Comparison of ENCODE assay signal across 17 cellular contexts in the genomic region with DNA sequence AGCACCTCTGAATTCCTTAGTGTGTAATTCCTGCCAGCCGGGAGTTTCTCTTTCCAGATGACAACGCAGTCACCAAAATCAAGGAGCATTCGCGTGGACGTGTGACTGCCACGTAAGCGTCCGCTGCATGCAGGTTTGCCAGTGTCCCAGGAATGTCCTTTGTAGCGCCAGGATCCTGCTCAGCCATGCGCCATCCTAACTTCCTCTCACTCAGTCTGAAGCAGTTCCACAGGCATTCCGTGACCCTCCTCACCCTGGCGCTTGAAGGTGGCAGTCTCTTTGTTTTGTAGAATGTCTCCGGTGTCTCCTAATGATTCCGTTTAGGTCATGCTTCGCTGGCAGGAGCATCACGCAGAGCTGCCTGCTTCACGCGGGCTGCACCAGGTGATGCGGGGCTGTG.
A peak's percentile ranks its signal among the peaks of the same experiment; 100 is the strongest.
DNase-seq lines count a peak whose midpoint lies in the region; ATAC-seq and TF ChIP-seq lines count a peak whose summit lies in the region.
"Had no signal": no experiment of that assay in that cellular context is flagged by ENCODE, and none has a peak within 500 bp of the region (broad histone marks: within the 10 kb centered on the region; RNA-seq: fewer than 3 reads in every experiment).

No MANE protein-coding gene starts in this region.

- H4K20me1 ChIP-seq in neural cell (ENCODE audit: insufficient read depth) = no peaks in the 10 kb centered on the region

- no peak for TF ChIP-seq POLR2A in suprapubic skin (IDR thresholded peaks at IDR 0.05)

- peak overlapping the region; percentile 60 for H3K27ac Mint-ChIP-seq in WTC11
- H3K27ac Mint-ChIP-seq: IgD-negative memory B cell had no signal

- DNase-seq in NCI-H2171 treated with DMSO at 0.1 percent for 48 hours (lab: John Stamatoyannopoulos, UW) (peak; percentile 16), NCI-H2171 (lab: John Stamatoyannopoulos, UW) (no peak), DMS53 (lab: John Stamatoyannopoulos, UW) (peak; percentile 85), WTC11 (ENCODE audit: low spot score) (no peak), suprapubic skin (ENCODE audit: low spot score in 2 of 2) (no peak), NCI-H524 treated with DMSO at 0.1 percent for 48 hours (lab: John Stamatoyannopoulos, UW) (no peak)
- DNase-seq: DMS 273 treated with DMSO at 0.1 percent for 48 hours, H7, NCI-H1417 treated with DMSO at 0.1 percent for 48 hours, NCI-H2081, NCI-H446 treated with DMSO at 0.1 percent for 48 hours, RPMI8226, SJCRH30 had no signal

- ATAC-seq in WTC11 (no peak), HG03175 (IDR thresholded peaks at IDR 0.05; ENCODE audit: unreplicated experiment) (no peak)

- no peak overlapping the region for H3K4me3 ChIP-seq in neural cell (ENCODE audit: low read length)
- no peak overlapping the region for H3K4me3 ChIP-seq in suprapubic skin
- H3K4me3 ChIP-seq: BLaER1 treated with 17β-estradiol and CSF1 and Interleukin-3, amounts not matched to agents 10 nM and 100 nM; SJCRH30 had no signal

- H3K36me3 Mint-ChIP-seq in WTC11 = no peaks in the 10 kb centered on the region

- H3K27ac ChIP-seq in neural cell (ENCODE audit: low read length) (no peak overlapping the region), suprapubic skin (no peak overlapping the region)
- H3K27ac ChIP-seq: BLaER1 treated with 17β-estradiol and CSF1 and Interleukin-3, amounts not matched to agents 10 nM and 100 nM; SJCRH30 had no signal

- H3F3A ChIP-seq in neural cell (ENCODE audit: insufficient read depth, low read length, poor library complexity, severe bottlenecking) = no peaks in the 10 kb centered on the region

- WGBS in suprapubic skin = 95% methylated on average over 16 of the region's 19 CpGs

- H3K36me3 ChIP-seq in neural cell (ENCODE audit: insufficient read depth, low read length) (no peaks in the 10 kb centered on the region), suprapubic skin (no peaks in the 10 kb centered on the region)

- H3K9me3 ChIP-seq in neural cell (ENCODE audit: low read length) (no peaks in the 10 kb centered on the region), suprapubic skin (no peaks in the 10 kb centered on the region)
- H3K9me3 ChIP-seq: SJCRH30 had no signal

- no peaks in the 10 kb centered on the region for H3K27me3 Mint-ChIP-seq in WTC11 (ENCODE audit: low read depth)
- H3K27me3 Mint-ChIP-seq: IgD-negative memory B cell had no signal

- no peak overlapping the region for H2AFZ ChIP-seq in neural cell (ENCODE audit: low read depth, low read length)

- peaks cover 17% of the 10 kb centered on the region for H3K4me1 Mint-ChIP-seq in WTC11

- no peaks in the 10 kb centered on the region for H3K9me2 ChIP-seq in neural cell (ENCODE audit: insufficient read depth, low read length)

- H3K79me2 ChIP-seq in neural cell (replicated peaks; ENCODE audit: insufficient read depth, low read length) = no peaks in the 10 kb centered on the region

- no peaks in the 10 kb centered on the region for H3K27me3 ChIP-seq in neural cell (ENCODE audit: insufficient read depth, low read depth, low read length)
- H3K27me3 ChIP-seq in suprapubic skin = no peaks in the 10 kb centered on the region
- H3K27me3 ChIP-seq: BLaER1 treated with 17β-estradiol and CSF1 and Interleukin-3, amounts not matched to agents 10 nM and 100 nM; SJCRH30 had no signal

- no peak for TF ChIP-seq RAD21 in neural cell (conservative IDR thresholded peaks at IDR 0.05)

- CTCF ChIA-PET in WTC11 (lab: Charles Lee) = interaction anchor here (2.3 to 2.7 kb wide), 2 partner anchors 17 to 266 kb away, joined by 7 to 13 read pairs; no protein-coding TSS in a partner anchor

- H3K9ac ChIP-seq in neural cell (ENCODE audit: low read length) = no peak overlapping the region
- H3K9ac ChIP-seq: BLaER1 treated with 17β-estradiol and CSF1 and Interleukin-3, amounts not matched to agents 10 nM and 100 nM had no signal

- TF ChIP-seq EP300 in neural cell (conservative IDR thresholded peaks at IDR 0.05; ENCODE audit: poor library complexity, severe bottlenecking) (no peak), suprapubic skin (IDR thresholded peaks at IDR 0.05) (no peak)

- POLR2A ChIA-PET in WTC11 (lab: Charles Lee) = no interaction called here

- H3K4me3 Mint-ChIP-seq in WTC11 = no peak overlapping the region
- H3K4me3 Mint-ChIP-seq: IgD-negative memory B cell had no signal

- TF ChIP-seq CTCF in WTC11 (IDR thresholded peaks at IDR 0.05) (no peak), neural cell (IDR thresholded peaks at IDR 0.05; ENCODE audit: poor library complexity, severe bottlenecking) (no peak), suprapubic skin (IDR thresholded peaks at IDR 0.05) (no peak)

- no peak overlapping the region for H3K4me2 ChIP-seq in neural cell (ENCODE audit: low read length)
- H3K4me2 ChIP-seq: BLaER1 treated with 17β-estradiol and CSF1 and Interleukin-3, amounts not matched to agents 10 nM and 100 nM had no signal

- peaks cover 4% of the 10 kb centered on the region for H3K4me1 ChIP-seq in suprapubic skin
- H3K4me1 ChIP-seq: SJCRH30 had no signal

- no peaks in the 10 kb centered on the region for H3K9me3 Mint-ChIP-seq in WTC11
- H3K9me3 Mint-ChIP-seq: IgD-negative memory B cell had no signal

TF ChIP-seq in WTC11, 78 proteins besides CTCF, POLR2A, EP300 and RAD21:
- no peak for TF ChIP-seq ZBTB21 (CRISPR knock-in tag; IDR thresholded peaks at IDR 0.05; ENCODE audit: borderline replicate concordance)

TF ChIP-seq in neural cell, 6 proteins besides CTCF, POLR2A, EP300 and RAD21:
- TF ChIP-seq TAF1 (IDR thresholded peaks at IDR 0.05; ENCODE audit: low read depth) (no peak), SMC3 (conservative IDR thresholded peaks at IDR 0.05; ENCODE audit: poor library complexity) (no peak), POLR2AphosphoS5 (IDR thresholded peaks at IDR 0.05) (no peak), EZH2 (IDR thresholded peaks at IDR 0.05; ENCODE audit: borderline replicate concordance, insufficient read depth, low read length, poor library complexity, severe bottlenecking) (no peak), MXI1 (conservative IDR thresholded peaks at IDR 0.05; ENCODE audit: poor library complexity, severe bottlenecking) (no peak)
- TF ChIP-seq, protein P1, sequence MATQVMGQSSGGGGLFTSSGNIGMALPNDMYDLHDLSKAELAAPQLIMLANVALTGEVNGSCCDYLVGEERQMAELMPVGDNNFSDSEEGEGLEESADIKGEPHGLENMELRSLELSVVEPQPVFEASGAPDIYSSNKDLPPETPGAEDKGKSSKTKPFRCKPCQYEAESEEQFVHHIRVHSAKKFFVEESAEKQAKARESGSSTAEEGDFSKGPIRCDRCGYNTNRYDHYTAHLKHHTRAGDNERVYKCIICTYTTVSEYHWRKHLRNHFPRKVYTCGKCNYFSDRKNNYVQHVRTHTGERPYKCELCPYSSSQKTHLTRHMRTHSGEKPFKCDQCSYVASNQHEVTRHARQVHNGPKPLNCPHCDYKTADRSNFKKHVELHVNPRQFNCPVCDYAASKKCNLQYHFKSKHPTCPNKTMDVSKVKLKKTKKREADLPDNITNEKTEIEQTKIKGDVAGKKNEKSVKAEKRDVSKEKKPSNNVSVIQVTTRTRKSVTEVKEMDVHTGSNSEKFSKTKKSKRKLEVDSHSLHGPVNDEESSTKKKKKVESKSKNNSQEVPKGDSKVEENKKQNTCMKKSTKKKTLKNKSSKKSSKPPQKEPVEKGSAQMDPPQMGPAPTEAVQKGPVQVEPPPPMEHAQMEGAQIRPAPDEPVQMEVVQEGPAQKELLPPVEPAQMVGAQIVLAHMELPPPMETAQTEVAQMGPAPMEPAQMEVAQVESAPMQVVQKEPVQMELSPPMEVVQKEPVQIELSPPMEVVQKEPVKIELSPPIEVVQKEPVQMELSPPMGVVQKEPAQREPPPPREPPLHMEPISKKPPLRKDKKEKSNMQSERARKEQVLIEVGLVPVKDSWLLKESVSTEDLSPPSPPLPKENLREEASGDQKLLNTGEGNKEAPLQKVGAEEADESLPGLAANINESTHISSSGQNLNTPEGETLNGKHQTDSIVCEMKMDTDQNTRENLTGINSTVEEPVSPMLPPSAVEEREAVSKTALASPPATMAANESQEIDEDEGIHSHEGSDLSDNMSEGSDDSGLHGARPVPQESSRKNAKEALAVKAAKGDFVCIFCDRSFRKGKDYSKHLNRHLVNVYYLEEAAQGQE (IDR thresholded peaks at IDR 0.05; ENCODE audit: borderline replicate concordance) = peak; percentile 52
TF ChIP-seq in neural cell: peak in this region for 1.

Comparison
In these comparisons a context has a peak if more than half of its experiments do, and no peak if none do; other contexts are left out.
1. DNase-seq: peak in NCI-H2171 treated with DMSO at 0.1 percent for 48 hours (single experiment) and DMS53 (single experiment); none in NCI-H2171 (single experiment), WTC11 (single experiment), suprapubic skin (0 of 2) and NCI-H524 treated with DMSO at 0.1 percent for 48 hours (single experiment).